Comparison of ENCODE assay signal across 13 cellular contexts in the genomic region with DNA sequence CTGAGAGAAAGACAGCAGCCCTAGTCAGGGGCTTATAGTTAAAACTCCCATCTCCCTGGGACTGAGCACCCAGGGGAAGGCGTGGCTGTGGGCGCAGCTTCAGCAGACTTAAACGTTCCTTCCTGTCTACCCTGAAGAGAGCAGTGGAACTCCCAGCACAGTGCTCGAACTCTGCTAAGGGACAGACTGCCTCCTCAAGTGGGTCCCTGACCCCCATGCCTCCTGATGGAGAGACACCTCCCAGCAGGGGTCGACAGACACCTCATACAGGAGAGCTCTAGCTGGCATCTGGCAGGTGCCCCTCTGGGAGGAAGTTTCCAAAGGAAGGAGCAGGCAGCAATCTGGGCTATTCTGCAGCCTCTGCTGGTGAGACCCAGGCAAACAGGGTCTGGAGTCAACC. TPM values are rescaled to one million over a fixed set of nuclear protein-coding genes. Genes with fewer than 3 reads are reported as not detected.
"Had no signal": no experiment of that assay in that cellular context is flagged by ENCODE, and none has a peak within 500 bp of the region (broad histone marks: within the 10 kb centered on the region; RNA-seq: fewer than 3 reads in every experiment).

No MANE protein-coding gene starts in this region.

RNA-seq across cellular contexts. Expression of a gene that starts 51.0 kb away (rescaled TPM):
- total RNA-seq: activated B cell treated with CpG ODN at 0.5 μM for 24 hours; activated CD4-positive, alpha-beta memory T cell treated with anti-CD3 and anti-CD28 coated beads for 36 hours; activated CD4-positive, alpha-beta memory T cell treated with anti-CD3 and anti-CD28 coated beads, Interleukin-2, amount 10 ng/mL, durations not matched to agents 7 days and 5 days; activated CD4-positive, alpha-beta T cell treated with anti-CD3 and anti-CD28 coated beads for 36 hours; activated CD4-positive, alpha-beta T cell treated with anti-CD3 and anti-CD28 coated beads, Interleukin-2, amount 10 ng/mL, durations not matched to agents 24 days and 14 days; activated CD4-positive, alpha-beta T cell treated with anti-CD3 and anti-CD28 coated beads, Interleukin-2, amount 10 ng/mL, durations not matched to agents 7 days and 5 days; activated CD8-positive, alpha-beta memory T cell treated with anti-CD3 and anti-CD28 coated beads for 36 hours; activated CD8-positive, alpha-beta memory T cell treated with anti-CD3 and anti-CD28 coated beads, Interleukin-2, amount 10 ng/mL, durations not matched to agents 7 days and 5 days; activated CD8-positive, alpha-beta T cell treated with anti-CD3 and anti-CD28 coated beads for 36 hours; activated CD8-positive, alpha-beta T cell treated with anti-CD3 and anti-CD28 coated beads, Interleukin-2, amount 10 ng/mL, durations not matched to agents 7 days and 5 days; T-cell; T-helper 1 cell treated with Interleukin-12 subunit alpha and Interleukin-12 subunit beta and Interleukin-4 antibody, amounts not matched to agents 30 ng/mL and 1 ng/mL, for 36 hours; T-helper 2 cell treated with Interferon-gamma antibody and Interleukin-4, amounts not matched to agents 100 ng/mL and 5 ng/mL, for 36 hours had no signal
